Comparison of ENCODE assay signal across 16 cellular contexts in genomic region chr10:34291466-34292177, GRCh38.
DNase-seq lines count a peak whose midpoint lies in the region; ATAC-seq and TF ChIP-seq lines count a peak whose summit lies in the region.
"Had no signal": no experiment of that assay in that cellular context is flagged by ENCODE, and none has a peak within 500 bp of the region (broad histone marks: within the 10 kb centered on the region; RNA-seq: fewer than 3 reads in every experiment).

No MANE protein-coding gene starts in this region.

- no peak overlapping the region for H3K4me3 Mint-ChIP-seq in activated CD8-positive, alpha-beta T cell treated with anti-CD3 and anti-CD28 coated beads for 36 hours
- H3K4me3 Mint-ChIP-seq: activated naive CD4-positive, alpha-beta T cell treated with anti-CD3 and anti-CD28 coated beads, Interleukin-2, amount 10 ng/mL, durations not matched to agents 7 days and 5 days; natural killer cell treated with Interleukin-12 subunit alpha and Interleukin-12 subunit beta and Interleukin-15 and Interleukin-18, amount 100 ng/mL, for 72 hours had no signal

- H3K27me3 Mint-ChIP-seq in activated CD8-positive, alpha-beta T cell treated with anti-CD3 and anti-CD28 coated beads for 36 hours = peaks cover 9% of the 10 kb centered on the region
- H3K27me3 Mint-ChIP-seq: activated naive CD4-positive, alpha-beta T cell treated with anti-CD3 and anti-CD28 coated beads, Interleukin-2, amount 10 ng/mL, durations not matched to agents 7 days and 5 days had no signal

- H3K27me3 ChIP-seq in liver (ENCODE audit: control insufficient read depth in 4 of 4, insufficient read depth in 4 of 4, low read length in 3 of 4) (no peaks in the 10 kb centered on the region), stomach (no peaks in the 10 kb centered on the region)
- H3K27me3 ChIP-seq: BLaER1 treated with 17β-estradiol and CSF1 and Interleukin-3, amounts not matched to agents 10 nM and 100 nM had no signal

- TF ChIP-seq CTCF in liver (IDR thresholded peaks at IDR 0.05; ENCODE audit: low read depth, low read length, missing input control) (no peak), stomach (IDR thresholded peaks at IDR 0.05) (no peak)
- no peak for TF ChIP-seq CTCF in activated CD8-positive, alpha-beta T cell treated with anti-CD3 and anti-CD28 coated beads for 36 hours (IDR thresholded peaks at IDR 0.05)

- DNase-seq in activated CD8-positive, alpha-beta T cell treated with anti-CD3 and anti-CD28 coated beads for 36 hours = no peak
- DNase-seq in COLO668 (lab: John Stamatoyannopoulos, UW; ENCODE audit: unreplicated experiment) (no peak), NCI-H2029 treated with DMSO at 0.1 percent for 48 hours (lab: John Stamatoyannopoulos, UW) (no peak), stomach (no peak)
- DNase-seq: activated CD4-positive, alpha-beta T cell treated with anti-CD3 and anti-CD28 coated beads, Interleukin-2, amount 50 U/mL, for 48 hours; activated naive CD4-positive, alpha-beta T cell treated with anti-CD3 and anti-CD28 coated beads, Interleukin-2, amount 10 ng/mL, durations not matched to agents 7 days and 5 days; left colon; NCI-H1436 treated with DMSO at 0.1 percent for 48 hours; NCI-H69; T-helper 9 cell had no signal

- intact Hi-C loops in activated CD8-positive, alpha-beta T cell treated with anti-CD3 and anti-CD28 coated beads for 36 hours (cut with micrococcal nuclease) = no loop called here
- intact Hi-C loops in stomach (cut with DNase I; ENCODE audit: low total_unique reads) = no loop called here

- H3K27ac Mint-ChIP-seq in activated CD8-positive, alpha-beta T cell treated with anti-CD3 and anti-CD28 coated beads for 36 hours = no peak overlapping the region
- H3K27ac Mint-ChIP-seq: activated naive CD4-positive, alpha-beta T cell treated with anti-CD3 and anti-CD28 coated beads, Interleukin-2, amount 10 ng/mL, durations not matched to agents 7 days and 5 days; natural killer cell treated with Interleukin-12 subunit alpha and Interleukin-12 subunit beta and Interleukin-15 and Interleukin-18, amount 100 ng/mL, for 72 hours had no signal

- H3K36me3 ChIP-seq in liver (ENCODE audit: control insufficient read depth in 4 of 4, insufficient read depth in 3 of 4, low read depth in 1 of 4, low read length in 3 of 4) = no peaks in the 10 kb centered on the region
- H3K36me3 ChIP-seq in stomach = no peaks in the 10 kb centered on the region
- H3K36me3 ChIP-seq: BLaER1 treated with 17β-estradiol and CSF1 and Interleukin-3, amounts not matched to agents 10 nM and 100 nM had no signal

- H3K27ac ChIP-seq in liver (ENCODE audit: low read depth in 1 of 2, low read length in 2 of 2) (no peak overlapping the region), stomach (no peak overlapping the region)
- H3K27ac ChIP-seq: BLaER1 treated with 17β-estradiol and CSF1 and Interleukin-3, amounts not matched to agents 10 nM and 100 nM had no signal

- H3K4me1 ChIP-seq in liver (ENCODE audit: control insufficient read depth in 4 of 4, insufficient read depth in 4 of 4, low read length in 3 of 4) (peaks cover 0 to 5% (median 1%) of the 10 kb centered on the region in 4 donors), stomach (peaks cover 0 to 10% (median 1%) of the 10 kb centered on the region in 4 donors)

- TF ChIP-seq RAD21 in liver (IDR thresholded peaks at IDR 0.05) = peak in 1 of 2 donors; percentile 17

- H3K9ac ChIP-seq in liver (ENCODE audit: low read depth in 1 of 2, low read length in 2 of 2) = no peak overlapping the region
- H3K9ac ChIP-seq: BLaER1 treated with 17β-estradiol and CSF1 and Interleukin-3, amounts not matched to agents 10 nM and 100 nM had no signal

- CTCF ChIA-PET in activated CD8-positive, alpha-beta T cell treated with anti-CD3 and anti-CD28 coated beads for 36 hours (lab: Charles Lee) = interaction anchor here (1.2 kb wide), 1 partner anchor 10 kb away, joined by 3 read pairs; no protein-coding TSS in a partner anchor

- POLR2A ChIA-PET in activated CD8-positive, alpha-beta T cell treated with anti-CD3 and anti-CD28 coated beads for 36 hours (lab: Charles Lee) = no interaction called here

- H3K4me3 ChIP-seq in liver (ENCODE audit: low read depth in 1 of 3, low read length in 3 of 3) (no peak overlapping the region), stomach (no peak overlapping the region)
- H3K4me3 ChIP-seq: BLaER1 treated with 17β-estradiol and CSF1 and Interleukin-3, amounts not matched to agents 10 nM and 100 nM had no signal

- no peak for TF ChIP-seq POLR2A in stomach (IDR thresholded peaks at IDR 0.05)

- no peaks in the 10 kb centered on the region for H3K4me1 Mint-ChIP-seq in activated CD8-positive, alpha-beta T cell treated with anti-CD3 and anti-CD28 coated beads for 36 hours (ENCODE audit: low read depth)

- no peaks in the 10 kb centered on the region for H3K9me3 Mint-ChIP-seq in activated CD8-positive, alpha-beta T cell treated with anti-CD3 and anti-CD28 coated beads for 36 hours
- H3K9me3 Mint-ChIP-seq: activated naive CD4-positive, alpha-beta T cell treated with anti-CD3 and anti-CD28 coated beads, Interleukin-2, amount 10 ng/mL, durations not matched to agents 7 days and 5 days; natural killer cell treated with Interleukin-12 subunit alpha and Interleukin-12 subunit beta and Interleukin-15 and Interleukin-18, amount 100 ng/mL, for 72 hours had no signal

- no peak for TF ChIP-seq EP300 in stomach (IDR thresholded peaks at IDR 0.05)

- H3K36me3 Mint-ChIP-seq in activated CD8-positive, alpha-beta T cell treated with anti-CD3 and anti-CD28 coated beads for 36 hours (ENCODE audit: low read depth) = no peaks in the 10 kb centered on the region
- H3K36me3 Mint-ChIP-seq: activated naive CD4-positive, alpha-beta T cell treated with anti-CD3 and anti-CD28 coated beads, Interleukin-2, amount 10 ng/mL, durations not matched to agents 7 days and 5 days; natural killer cell treated with Interleukin-12 subunit alpha and Interleukin-12 subunit beta and Interleukin-15 and Interleukin-18, amount 100 ng/mL, for 72 hours had no signal

- peak; percentile 96 for ATAC-seq in GM18870 (IDR thresholded peaks at IDR 0.05; ENCODE audit: unreplicated experiment)
- peak; percentile 91 for ATAC-seq in GM21619 (IDR thresholded peaks at IDR 0.05; ENCODE audit: unreplicated experiment)
- ATAC-seq in HG03196 (IDR thresholded peaks at IDR 0.05; ENCODE audit: unreplicated experiment) = peak; percentile 88
- no peak for ATAC-seq in activated CD8-positive, alpha-beta T cell treated with anti-CD3 and anti-CD28 coated beads for 36 hours
- ATAC-seq: left colon had no signal

- 55% methylated on average over 6 of the region's 6 CpGs for WGBS in liver
- 78 to 82% (median 79%) methylated on average over 6 of the region's 6 CpGs for WGBS in stomach, 5 donors

- H3K9me3 ChIP-seq in liver (ENCODE audit: control insufficient read depth in 4 of 4, low read length in 3 of 4) = no peaks in the 10 kb centered on the region
- H3K9me3 ChIP-seq in stomach = no peaks in the 10 kb centered on the region
- H3K9me3 ChIP-seq: BLaER1 treated with 17β-estradiol and CSF1 and Interleukin-3, amounts not matched to agents 10 nM and 100 nM had no signal

TF ChIP-seq in liver, 16 proteins besides CTCF, POLR2A, EP300 and RAD21 (continues in another document):
- TF ChIP-seq FOXA1 (IDR thresholded peaks at IDR 0.05) (no peak), HNF4A (conservative IDR thresholded peaks at IDR 0.05) (peak; percentile 33 to 75), ZBTB33 (IDR thresholded peaks at IDR 0.05) (no peak), MAX (IDR thresholded peaks at IDR 0.05) (no peak), SP1 (IDR thresholded peaks at IDR 0.05) (peak; percentile 44), NR2F2 (IDR thresholded peaks at IDR 0.05) (no peak), YY1 (IDR thresholded peaks at IDR 0.05) (no peak), RXRA (IDR thresholded peaks at IDR 0.05) (peak; percentile 36 to 57), TAF1 (conservative IDR thresholded peaks at IDR 0.05) (no peak), JUND (IDR thresholded peaks at IDR 0.05) (no peak), FOXA2 (IDR thresholded peaks at IDR 0.05) (no peak), EGR1 (IDR thresholded peaks at IDR 0.05; ENCODE audit: low read depth in 2 of 2) (no peak), ATF3 (IDR thresholded peaks at IDR 0.05) (no peak), GABPA (IDR thresholded peaks at IDR 0.05 in 1 of 2, conservative IDR thresholded peaks at IDR 0.05 in 1 of 2) (no peak)
